In the genomic region with DNA sequence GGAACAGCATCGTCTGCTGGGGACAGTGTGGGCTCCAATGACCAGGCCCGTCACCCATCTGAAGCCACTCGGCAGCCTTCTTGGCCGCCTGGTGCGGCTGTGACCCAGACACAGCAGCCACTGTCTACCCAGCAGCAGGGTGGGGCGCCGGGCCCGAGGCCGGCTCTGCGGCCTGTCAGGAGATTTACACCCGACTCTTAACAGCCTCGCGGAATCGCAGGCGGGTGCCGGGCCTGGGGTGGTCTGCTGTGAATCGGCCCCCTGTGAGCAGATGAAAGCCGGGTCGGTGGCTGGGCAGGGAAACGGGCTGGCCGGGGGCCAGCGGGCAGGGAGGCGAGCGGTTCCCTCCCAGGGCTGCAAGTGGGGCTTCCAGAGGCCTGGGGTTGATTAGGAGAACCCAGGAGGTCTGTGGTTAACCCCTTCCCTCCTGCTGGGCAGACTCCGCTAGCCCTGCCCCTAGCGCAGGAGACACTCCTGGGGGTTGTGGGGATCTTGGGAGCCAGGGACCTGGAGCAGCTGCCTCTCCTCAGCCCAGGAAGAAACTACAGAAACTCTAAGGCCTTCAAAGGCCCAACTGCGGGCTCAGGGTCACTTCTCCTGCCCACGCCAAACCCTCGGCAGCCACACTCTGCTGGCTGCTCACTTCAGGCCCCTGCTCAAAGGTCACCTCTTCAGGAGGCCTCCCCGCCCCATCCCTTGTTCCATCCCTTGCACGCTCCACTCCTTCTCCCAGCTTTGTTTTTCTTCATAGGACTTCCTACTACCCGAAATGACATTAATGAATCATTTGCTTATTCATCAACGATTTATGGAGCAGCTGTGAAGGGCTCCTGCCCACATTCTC, we compare ENCODE assay signal across 10 cellular contexts. TPM values are rescaled to one million over a fixed set of nuclear protein-coding genes. Genes with fewer than 3 reads are reported as not detected.
A peak's percentile ranks its signal among the peaks of the same experiment; 100 is the strongest.
DNase-seq lines count a peak whose midpoint lies in the region; ATAC-seq and TF ChIP-seq lines count a peak whose summit lies in the region.
"Had no signal": no experiment of that assay in that cellular context is flagged by ENCODE, and none has a peak within 500 bp of the region (broad histone marks: within the 10 kb centered on the region; RNA-seq: fewer than 3 reads in every experiment).

No MANE protein-coding gene starts in this region.

- H3K27me3 ChIP-seq in ACC112 (ENCODE audit: insufficient read depth, low read length) (no peaks in the 10 kb centered on the region), H7 (ENCODE audit: control insufficient read depth, insufficient read depth, low read length) (no peaks in the 10 kb centered on the region), adipocyte (replicated peaks; ENCODE audit: control insufficient read depth, insufficient read depth, low read length) (no peaks in the 10 kb centered on the region), foreskin keratinocyte (peaks cover 1% of the 10 kb centered on the region)

- DNase-seq in H7, result peak; percentile 64
- no peak for DNase-seq in adipocyte (ENCODE audit: low read depth)
- peak; percentile 62 to 74 (median 69) for DNase-seq in mucosa of descending colon
- DNase-seq in foreskin keratinocyte, result no peak
- DNase-seq in COLO829 (ENCODE audit: low spot score), result no peak
- no peak for DNase-seq in SW480 (ENCODE audit: low spot score)
- no peak for DNase-seq in NCI-H345 (lab: John Stamatoyannopoulos, UW)
- DNase-seq: Caco-2, trophoblast cell had no signal

- H3K4me1 ChIP-seq in ACC112 (ENCODE audit: control insufficient read depth, insufficient read depth, low read length, unreplicated experiment), result peaks cover 4% of the 10 kb centered on the region
- peaks cover 11% of the 10 kb centered on the region for H3K4me1 ChIP-seq in adipocyte (ENCODE audit: control insufficient read depth, insufficient read depth, low read length)
- peaks cover 8% of the 10 kb centered on the region for H3K4me1 ChIP-seq in mucosa of descending colon (ENCODE audit: low read depth)
- no peaks in the 10 kb centered on the region for H3K4me1 ChIP-seq in foreskin keratinocyte
- H3K4me1 ChIP-seq: Caco-2 had no signal

- H3K79me2 ChIP-seq in ACC112 (ENCODE audit: control insufficient read depth, insufficient read depth, low read length, unreplicated experiment), result no peaks in the 10 kb centered on the region

- H3K27ac ChIP-seq in ACC112 (ENCODE audit: low read depth, low read length) (no peak overlapping the region), foreskin keratinocyte (no peak overlapping the region)

- H2AFZ ChIP-seq in ACC112 (ENCODE audit: low read length, unreplicated experiment), result peak overlapping the region; percentile 24

- H3K9me3 ChIP-seq in adipocyte (ENCODE audit: control insufficient read depth, low read length), result no peaks in the 10 kb centered on the region
- no peaks in the 10 kb centered on the region for H3K9me3 ChIP-seq in mucosa of descending colon
- H3K9me3 ChIP-seq: Caco-2 had no signal

- no peak overlapping the region for H3K4me3 ChIP-seq in ACC112 (ENCODE audit: low read depth, low read length)
- H3K4me3 ChIP-seq in H7 (ENCODE audit: insufficient read depth, low read depth, low read length), result no peak overlapping the region
- no peak overlapping the region for H3K4me3 ChIP-seq in adipocyte (ENCODE audit: low read length)
- H3K4me3 ChIP-seq in mucosa of descending colon, result no peak overlapping the region

- H3K36me3 ChIP-seq in ACC112 (ENCODE audit: insufficient read depth, low read length) (no peaks in the 10 kb centered on the region), H7 (replicated peaks; ENCODE audit: control insufficient read depth, insufficient read depth, low read length) (no peaks in the 10 kb centered on the region), adipocyte (ENCODE audit: control insufficient read depth, insufficient read depth, low read length, severe bottlenecking) (no peaks in the 10 kb centered on the region), mucosa of descending colon (ENCODE audit: low read depth) (no peaks in the 10 kb centered on the region)

- ATAC-seq in mucosa of descending colon (peak; percentile 64), foreskin keratinocyte (no peak)

- intact Hi-C loops in mucosa of descending colon (cut with DNase I, micrococcal nuclease), result no loop called here

- no peak for TF ChIP-seq CTCF in mucosa of descending colon (IDR thresholded peaks at IDR 0.05)
- no peak for TF ChIP-seq CTCF in foreskin keratinocyte (conservative IDR thresholded peaks at IDR 0.05)

- H3K9ac ChIP-seq in adipocyte (ENCODE audit: low read length), result peak overlapping the region; percentile 48

RNA-seq across cellular contexts. Expression of a gene that starts 15.6 kb away (rescaled TPM):
- total RNA-seq in H7 (2014; rRNA removed; shearing (Covaris generic)), result 1.3 and 3.5 TPM in 2 replicates
- total RNA-seq in mucosa of descending colon (1 to 10 TPM; 3.2 to 6.1 (median 5.0) TPM), foreskin keratinocyte (0.10 TPM in 1 of 2 replicates, not detected in the other)
- polyA plus RNA-seq in foreskin keratinocyte, result 0.11 TPM in 1 of 2 replicates, not detected in the other

Comparison
In these comparisons a context has a peak if more than half of its experiments do, and no peak if none do; other contexts are left out.
1. DNase-seq: peak in H7 (single experiment) and mucosa of descending colon (3 of 3); none in adipocyte (single experiment), foreskin keratinocyte (0 of 2), COLO829 (single experiment), SW480 (single experiment) and NCI-H345 (single experiment).